In genomic region chr17:45247429-45248131, GRCh38 we compare ENCODE assay signal across 2 cellular contexts.
TF ChIP-seq lines count a peak whose summit lies in the region.

No MANE protein-coding gene starts in this region.

TF ChIP-seq in IMR-90, 13 proteins besides CTCF, POLR2A, EP300 and RAD21:
- TF ChIP-seq RCOR1 (IDR thresholded peaks at IDR 0.05; ENCODE audit: insufficient replicate concordance, low read length) (no peak), MXI1 (IDR thresholded peaks at IDR 0.05; ENCODE audit: borderline replicate concordance, low read depth, low read length) (peak; percentile 4; the same call in 1 of the 2 replicates), RFX5 (IDR thresholded peaks at IDR 0.05; ENCODE audit: low read depth, low read length) (no peak), ELK1 (IDR thresholded peaks at IDR 0.05; ENCODE audit: borderline replicate concordance, low read depth, low read length) (no peak), MAFK (IDR thresholded peaks at IDR 0.05; ENCODE audit: low read depth, low read length) (no peak), BHLHE40 (IDR thresholded peaks at IDR 0.05; ENCODE audit: low read depth, low read length) (peak; percentile 92), NFE2L2 (IDR thresholded peaks at IDR 0.05; ENCODE audit: low read depth, low read length) (no peak), CEBPB (IDR thresholded peaks at IDR 0.05; ENCODE audit: low read depth, low read length) (no peak), MAZ (IDR thresholded peaks at IDR 0.05; ENCODE audit: borderline replicate concordance, low read depth, low read length) (no peak; the same call in 1 of the 2 replicates), FOS (IDR thresholded peaks at IDR 0.05; ENCODE audit: low read depth, low read length) (no peak), CHD1 (IDR thresholded peaks at IDR 0.05; ENCODE audit: low read depth, low read length) (no peak), USF2 (IDR thresholded peaks at IDR 0.05; ENCODE audit: low read depth, low read length) (no peak), SMC3 (IDR thresholded peaks at IDR 0.05; ENCODE audit: low read depth, low read length) (no peak)

TF ChIP-seq in neural cell, 6 proteins besides CTCF, POLR2A, EP300 and RAD21:
- TF ChIP-seq REST (IDR thresholded peaks at IDR 0.05; ENCODE audit: borderline replicate concordance), result peak; percentile 15
- no peak for TF ChIP-seq POLR2AphosphoS5 (IDR thresholded peaks at IDR 0.05)
- no peak for TF ChIP-seq TAF1 (IDR thresholded peaks at IDR 0.05; ENCODE audit: low read depth)
- peak; percentile 5 for TF ChIP-seq MXI1 (conservative IDR thresholded peaks at IDR 0.05; ENCODE audit: poor library complexity, severe bottlenecking)
- TF ChIP-seq EZH2 (IDR thresholded peaks at IDR 0.05; ENCODE audit: borderline replicate concordance, insufficient read depth, low read length, poor library complexity, severe bottlenecking), result no peak
- TF ChIP-seq SMC3 (conservative IDR thresholded peaks at IDR 0.05; ENCODE audit: poor library complexity), result no peak
